In genomic region chr22:42905217-42905616, GRCh38 we compare ENCODE assay signal across 17 cellular contexts. TPM values are rescaled to one million over a fixed set of nuclear protein-coding genes. Genes with fewer than 3 reads are reported as not detected.
A peak's percentile ranks its signal among the peaks of the same experiment; 100 is the strongest.
DNase-seq lines count a peak whose midpoint lies in the region; TF ChIP-seq lines count a peak whose summit lies in the region.
"Had no signal": no experiment of that assay in that cellular context is flagged by ENCODE, and none has a peak within 500 bp of the region (broad histone marks: within the 10 kb centered on the region; RNA-seq: fewer than 3 reads in every experiment).

No MANE protein-coding gene starts in this region.

- peak overlapping the region in 4 of 11 experiments; percentile 76 to 92 (median 86); a peak in 5 of 22 replicates for H3K27ac ChIP-seq in BLaER1 treated with 17β-estradiol and CSF1 and Interleukin-3, amounts not matched to agents 10 nM and 100 nM
- no peak overlapping the region for H3K27ac ChIP-seq in endodermal cell (ENCODE audit: low read depth, low read length)
- no peak overlapping the region for H3K27ac ChIP-seq in osteoblast (ENCODE audit: low read depth, low read length)

- H3K4me3 ChIP-seq in BLaER1 treated with 17β-estradiol and CSF1 and Interleukin-3, amounts not matched to agents 10 nM and 100 nM, result no peak overlapping the region
- H3K4me3 ChIP-seq in endodermal cell (ENCODE audit: low read length), result no peak overlapping the region
- no peak overlapping the region for H3K4me3 ChIP-seq in osteoblast (ENCODE audit: insufficient read depth, low read length)
- H3K4me3 ChIP-seq: HAP-1, smooth muscle cell had no signal

- peak overlapping the region; percentile 42 for H3K27ac Mint-ChIP-seq in endodermal cell
- H3K27ac Mint-ChIP-seq in immature natural killer cell, result no peak overlapping the region
- H3K27ac Mint-ChIP-seq: activated naive CD8-positive, alpha-beta T cell treated with anti-CD3 and anti-CD28 coated beads, Interleukin-2, amount 50 U/mL, for 24 hours; activated T-cell treated with anti-CD3 and anti-CD28 coated beads, Interleukin-2, amount 50 U/mL, for 24 hours; memory B cell; stimulated activated naive CD8-positive, alpha-beta T cell treated with anti-CD3 and anti-CD28 coated beads, Interleukin-15, Interleukin-2, amounts not matched to agents 100 ng/mL and 50 ng/mL, for 24 hours had no signal

- H3K79me2 ChIP-seq in osteoblast (ENCODE audit: insufficient read depth, low read length), result peaks cover 68% of the 10 kb centered on the region

- H3K4me3 Mint-ChIP-seq in endodermal cell (no peak overlapping the region), immature natural killer cell (no peak overlapping the region)
- H3K4me3 Mint-ChIP-seq: activated naive CD8-positive, alpha-beta T cell treated with anti-CD3 and anti-CD28 coated beads, Interleukin-2, amount 50 U/mL, for 24 hours; activated T-cell treated with anti-CD3 and anti-CD28 coated beads, Interleukin-2, amount 50 U/mL, for 24 hours; memory B cell; stimulated activated naive CD8-positive, alpha-beta T cell treated with anti-CD3 and anti-CD28 coated beads, Interleukin-15, Interleukin-2, amounts not matched to agents 100 ng/mL and 50 ng/mL, for 24 hours had no signal

- 90 to 91% methylated on average over 11 to 13 of the region's 13 CpGs for WGBS in endodermal cell (ENCODE audit: insufficient coverage in 1 of 2, insufficient read length in 1 of 2), 2 experiments

- TF ChIP-seq CTCF in endodermal cell (conservative IDR thresholded peaks at IDR 0.05) (no peak), osteoblast (IDR thresholded peaks at IDR 0.05; ENCODE audit: extremely low read depth, low read depth, low read length) (no peak), GM13976 (IDR thresholded peaks at IDR 0.05; ENCODE audit: borderline replicate concordance, control extremely low read depth, extremely low read depth, insufficient read depth, missing control alignments) (no peak)

- peak overlapping the region in 2 of 11 experiments; percentile 20 to 27; a peak in 1 of 22 replicates for H3K9ac ChIP-seq in BLaER1 treated with 17β-estradiol and CSF1 and Interleukin-3, amounts not matched to agents 10 nM and 100 nM
- H3K9ac ChIP-seq in endodermal cell (ENCODE audit: extremely low read depth, low read length, poor library complexity, severe bottlenecking), result no peak overlapping the region

- peaks cover 92 to 100% (median 98%) of the 10 kb centered on the region in 10 experiments for H3K4me1 ChIP-seq in BLaER1 treated with 17β-estradiol and CSF1 and Interleukin-3, amounts not matched to agents 10 nM and 100 nM
- H3K4me1 ChIP-seq in endodermal cell (ENCODE audit: control insufficient read depth, insufficient read depth, low read length) (peaks cover 6% of the 10 kb centered on the region), osteoblast (ENCODE audit: insufficient read depth, low read length) (no peaks in the 10 kb centered on the region)
- H3K4me1 ChIP-seq: HAP-1 had no signal

- in situ Hi-C loops in GM13976 (cut with MboI; ENCODE audit: low sequenced_read_pairs, unreplicated experiment), result no loop called here

- DNase-seq in NCI-H146 treated with DMSO at 0.1 percent for 48 hours (lab: John Stamatoyannopoulos, UW; ENCODE audit: unreplicated experiment) (peak; percentile 1), endodermal cell (no peak), osteoblast (ENCODE audit: insufficient read length, low spot score, missing footprints) (peak; percentile 25), NCI-H510A (lab: John Stamatoyannopoulos, UW) (no peak), GM13976 (ENCODE audit: low spot score) (no peak), immature natural killer cell (no peak)
- no peak for DNase-seq in stimulated activated CD4-positive, alpha-beta T cell treated with anti-CD3 and anti-CD28 coated beads, Interleukin-1b, Interleukin-23, amount 100 ng/mL, for 48 hours
- DNase-seq: activated CD4-positive, alpha-beta T cell treated with anti-CD3 and anti-CD28 coated beads, Interleukin-2, amount 50 U/mL, for 1 hour; activated naive CD8-positive, alpha-beta T cell treated with anti-CD3 and anti-CD28 coated beads, Interleukin-2, amount 50 U/mL, for 24 hours; activated T-cell treated with anti-CD3 and anti-CD28 coated beads, Interleukin-2, amount 50 U/mL, for 24 hours; NCI-H1436; T1000 had no signal

- peaks cover 10 to 100% (median 67%) of the 10 kb centered on the region in 11 experiments; a peak in 16 of 22 replicates for H4K20me1 ChIP-seq in BLaER1 treated with 17β-estradiol and CSF1 and Interleukin-3, amounts not matched to agents 10 nM and 100 nM
- H4K20me1 ChIP-seq in osteoblast (ENCODE audit: insufficient read depth, low read length), result peaks cover 83% of the 10 kb centered on the region

- H3K36me3 Mint-ChIP-seq in endodermal cell (ENCODE audit: low read depth) (peaks cover 19% of the 10 kb centered on the region), immature natural killer cell (peaks cover 0 to 9% (median 5%) of the 10 kb centered on the region in 3 donors)

- no peaks in the 10 kb centered on the region for H3K9me3 ChIP-seq in BLaER1 treated with 17β-estradiol and CSF1 and Interleukin-3, amounts not matched to agents 10 nM and 100 nM (replicated peaks in 1 of 11)
- H3K9me3 ChIP-seq in endodermal cell (ENCODE audit: control insufficient read depth, low read length) (no peaks in the 10 kb centered on the region), osteoblast (ENCODE audit: low read depth, low read length) (no peaks in the 10 kb centered on the region)
- H3K9me3 ChIP-seq: HAP-1 had no signal

- no peak overlapping the region for H2AFZ ChIP-seq in osteoblast (ENCODE audit: low read length)

- H3K36me3 ChIP-seq in BLaER1 treated with 17β-estradiol and CSF1 and Interleukin-3, amounts not matched to agents 10 nM and 100 nM, result peaks cover 39 to 81% (median 60%) of the 10 kb centered on the region in 11 experiments
- H3K36me3 ChIP-seq in endodermal cell (ENCODE audit: control insufficient read depth, insufficient read depth, low read length), result peaks cover 33% of the 10 kb centered on the region
- peaks cover 21% of the 10 kb centered on the region for H3K36me3 ChIP-seq in osteoblast (ENCODE audit: insufficient read depth, low read length)
- H3K36me3 ChIP-seq: HAP-1 had no signal

- H3K27me3 ChIP-seq in BLaER1 treated with 17β-estradiol and CSF1 and Interleukin-3, amounts not matched to agents 10 nM and 100 nM, result no peaks in the 10 kb centered on the region
- no peaks in the 10 kb centered on the region for H3K27me3 ChIP-seq in endodermal cell (ENCODE audit: control insufficient read depth, insufficient read depth, low read length, poor library complexity, severe bottlenecking)
- H3K27me3 ChIP-seq in osteoblast (ENCODE audit: insufficient read depth, low read length), result no peaks in the 10 kb centered on the region

- no peaks in the 10 kb centered on the region for H3K9me3 Mint-ChIP-seq in endodermal cell
- H3K9me3 Mint-ChIP-seq in immature natural killer cell, result no peaks in the 10 kb centered on the region
- H3K9me3 Mint-ChIP-seq: activated naive CD8-positive, alpha-beta T cell treated with anti-CD3 and anti-CD28 coated beads, Interleukin-2, amount 50 U/mL, for 24 hours; activated T-cell treated with anti-CD3 and anti-CD28 coated beads, Interleukin-2, amount 50 U/mL, for 24 hours; memory B cell; stimulated activated naive CD8-positive, alpha-beta T cell treated with anti-CD3 and anti-CD28 coated beads, Interleukin-15, Interleukin-2, amounts not matched to agents 100 ng/mL and 50 ng/mL, for 24 hours had no signal

- H3K4me1 Mint-ChIP-seq in endodermal cell, result peaks cover 29% of the 10 kb centered on the region
- H3K4me1 Mint-ChIP-seq in immature natural killer cell, result peaks cover 3 to 4% of the 10 kb centered on the region in 2 donors
- H3K4me1 Mint-ChIP-seq: activated naive CD8-positive, alpha-beta T cell treated with anti-CD3 and anti-CD28 coated beads, Interleukin-2, amount 50 U/mL, for 24 hours had no signal

- peak overlapping the region in 10 of 11 experiments; percentile 68 to 93 (median 87); a peak in 17 of 22 replicates for H3K4me2 ChIP-seq in BLaER1 treated with 17β-estradiol and CSF1 and Interleukin-3, amounts not matched to agents 10 nM and 100 nM
- no peak overlapping the region for H3K4me2 ChIP-seq in osteoblast (ENCODE audit: insufficient read depth, low read length)
- H3K4me2 ChIP-seq: smooth muscle cell had no signal

- no peaks in the 10 kb centered on the region for H3K27me3 Mint-ChIP-seq in endodermal cell (ENCODE audit: insufficient read depth)
- no peaks in the 10 kb centered on the region for H3K27me3 Mint-ChIP-seq in immature natural killer cell (ENCODE audit: low read depth in 3 of 3)
- H3K27me3 Mint-ChIP-seq: activated naive CD8-positive, alpha-beta T cell treated with anti-CD3 and anti-CD28 coated beads, Interleukin-2, amount 50 U/mL, for 24 hours; activated T-cell treated with anti-CD3 and anti-CD28 coated beads, Interleukin-2, amount 50 U/mL, for 24 hours; memory B cell; stimulated activated naive CD8-positive, alpha-beta T cell treated with anti-CD3 and anti-CD28 coated beads, Interleukin-15, Interleukin-2, amounts not matched to agents 100 ng/mL and 50 ng/mL, for 24 hours had no signal

RNA-seq across cellular contexts. Expression of gene ARFGAP3, which starts 48.1 kb away (rescaled TPM):
- total RNA-seq in endodermal cell, result 10 to 100 TPM; 20.5 to 36.9 TPM
- 30.6 TPM for polyA plus RNA-seq in endodermal cell (2013, experiment 1 of 2)
- polyA plus RNA-seq in endodermal cell (2013, experiment 2 of 2), result 32.2 TPM
- total RNA-seq in osteoblast, result 90.5 and 91.6 TPM in 2 replicates
- polyA plus RNA-seq in immature natural killer cell, result 10 to 100 TPM; 58.3 to 63.7 (median 60.6) TPM

Comparison
In these comparisons a context has a peak if more than half of its experiments do, and no peak if none do; other contexts are left out.
1. DNase-seq: peak in NCI-H146 treated with DMSO at 0.1 percent for 48 hours (single experiment) and osteoblast (single experiment); none in endodermal cell (single experiment), NCI-H510A (single experiment), GM13976 (single experiment), immature natural killer cell (0 of 3) and stimulated activated CD4-positive, alpha-beta T cell treated with anti-CD3 and anti-CD28 coated beads, Interleukin-1b, Interleukin-23, amount 100 ng/mL, for 48 hours (single experiment).